Comparison of ENCODE assay signal across 1 cellular context in genomic region chr6:49909508-49910047, GRCh38.
TF ChIP-seq lines count a peak whose summit lies in the region.

No MANE protein-coding gene starts in this region.

TF ChIP-seq in GM23338, 12 proteins besides CTCF, POLR2A, EP300 and RAD21 (continued from another document):
- no peak for TF ChIP-seq ZNF462 (CRISPR knock-in tag; IDR thresholded peaks at IDR 0.05)
- TF ChIP-seq REST (IDR thresholded peaks at IDR 0.05; ENCODE audit: unreplicated experiment): no peak
- no peak for TF ChIP-seq ZNF114 (CRISPR knock-in tag; IDR thresholded peaks at IDR 0.05)
- no peak for TF ChIP-seq JUNB (IDR thresholded peaks at IDR 0.05; ENCODE audit: unreplicated experiment)
- TF ChIP-seq EZH2 (IDR thresholded peaks at IDR 0.05; ENCODE audit: low read depth, unreplicated experiment): no peak
- no peak for TF ChIP-seq EZH2phosphoT487 (IDR thresholded peaks at IDR 0.05; ENCODE audit: unreplicated experiment)
- no peak for TF ChIP-seq ZNF331 (CRISPR knock-in tag; IDR thresholded peaks at IDR 0.05; ENCODE audit: low read depth)
- no peak for TF ChIP-seq STAT1 (IDR thresholded peaks at IDR 0.05; ENCODE audit: unreplicated experiment)
